In genomic region chr18:72727038-72727690, GRCh38 we compare ENCODE assay signal across 22 cellular contexts.
DNase-seq lines count a peak whose midpoint lies in the region; ATAC-seq and TF ChIP-seq lines count a peak whose summit lies in the region.
"Had no signal": no experiment of that assay in that cellular context is flagged by ENCODE, and none has a peak within 500 bp of the region (broad histone marks: within the 10 kb centered on the region; RNA-seq: fewer than 3 reads in every experiment).

No MANE protein-coding gene starts in this region.

- no peaks in the 10 kb centered on the region for H3K79me2 ChIP-seq in MM.1S (ENCODE audit: low read length)

- H3K4me3 ChIP-seq in RWPE2 (ENCODE audit: severe bottlenecking) (no peak overlapping the region), MM.1S (ENCODE audit: low read length) (no peak overlapping the region)
- H3K4me3 ChIP-seq: psoas muscle, stomach, tibial artery had no signal

- no peak overlapping the region for H3K27ac ChIP-seq in RWPE2 (ENCODE audit: poor library complexity, severe bottlenecking)
- peak overlapping the region; percentile 57 for H3K27ac ChIP-seq in epithelial cell of prostate
- H3K27ac ChIP-seq in MM.1S (ENCODE audit: low read length): no peak overlapping the region
- H3K27ac ChIP-seq: neutrophil, psoas muscle, stomach, tibial artery had no signal

- no peak for TF ChIP-seq CTCF in RWPE2 (IDR thresholded peaks at IDR 0.05; ENCODE audit: poor library complexity, severe bottlenecking)
- TF ChIP-seq CTCF in MM.1S (IDR thresholded peaks at IDR 0.05; ENCODE audit: low read length): no peak

- H3F3A ChIP-seq in MM.1S (ENCODE audit: insufficient read depth, low read length): no peaks in the 10 kb centered on the region

- no peak overlapping the region for H2AFZ ChIP-seq in MM.1S (ENCODE audit: low read length)

- H3K4me1 ChIP-seq in RWPE2 (ENCODE audit: insufficient read depth, poor library complexity, severe bottlenecking) (peaks cover 7% of the 10 kb centered on the region), MM.1S (ENCODE audit: low read length) (no peaks in the 10 kb centered on the region)
- H3K4me1 ChIP-seq: psoas muscle, stomach, tibial artery had no signal

- H3K4me2 ChIP-seq in MM.1S (ENCODE audit: low read depth, low read length): no peak overlapping the region

- H3K36me3 ChIP-seq in RWPE2 (ENCODE audit: low read depth) (no peaks in the 10 kb centered on the region), MM.1S (replicated peaks; ENCODE audit: insufficient read depth, low read length) (no peaks in the 10 kb centered on the region)
- H3K36me3 ChIP-seq: neutrophil, stomach, tibial artery had no signal

- ATAC-seq in RWPE2 (ENCODE audit: low read depth): peak; percentile 59
- ATAC-seq: psoas muscle, WTC11 had no signal

- in situ Hi-C loops in Caki2 (cut with HindIII; ENCODE audit: low pct_unique_long_range_greater_than_20kb, low sequenced_read_pairs): no loop called here

- no peaks in the 10 kb centered on the region for H3K27me3 ChIP-seq in RWPE2 (ENCODE audit: insufficient read depth, poor library complexity, severe bottlenecking)
- H3K27me3 ChIP-seq in MM.1S (replicated peaks; ENCODE audit: insufficient read depth, low read length): no peaks in the 10 kb centered on the region
- H3K27me3 ChIP-seq: neutrophil, stomach, tibial artery had no signal

- H3K9ac ChIP-seq in MM.1S (ENCODE audit: low read length): no peak overlapping the region

- H3K9me3 ChIP-seq in RWPE2 (ENCODE audit: severe bottlenecking): no peaks in the 10 kb centered on the region
- H3K9me3 ChIP-seq in MM.1S (replicated peaks; ENCODE audit: insufficient read depth, low read length): no peaks in the 10 kb centered on the region
- H3K9me3 ChIP-seq: neutrophil, psoas muscle, tibial artery had no signal

- H3K9me2 ChIP-seq in MM.1S (replicated peaks; ENCODE audit: insufficient read depth, low read length): no peaks in the 10 kb centered on the region

- DNase-seq in Caki2 (ENCODE audit: low read depth) (peak; percentile 60), H4 (ENCODE audit: low spot score) (peak; percentile 24), RWPE2 (ENCODE audit: low spot score) (no peak), epithelial cell of prostate (ENCODE audit: low read depth, low spot score) (no peak), KG1 (lab: John Stamatoyannopoulos, UW) (no peak), MM.1S (no peak)
- no peak for DNase-seq in activated CD8-positive, alpha-beta memory T cell treated with anti-CD3 and anti-CD28 coated beads for 24 hours
- DNase-seq: activated CD4-positive, alpha-beta T cell treated with anti-CD3 and anti-CD28 coated beads, Interleukin-2, amount 50 U/mL, for 1 hour; activated naive CD4-positive, alpha-beta T cell treated with anti-CD3 and anti-CD28 coated beads, Interleukin-2, amount 10 ng/mL, durations not matched to agents 7 days and 5 days; caudate nucleus; CD4-positive, alpha-beta T cell; DMS153; GF-D8; KBM-7; mesenchymal stem cell; NCI-H187 treated with DMSO at 0.1 percent for 48 hours; psoas muscle; stimulated activated CD8-positive, alpha-beta memory T cell treated with anti-CD3 and anti-CD28 coated beads, Interleukin-4, amount 100 ng/mL, for 48 hours; stomach; tibial artery had no signal

- H4K20me1 ChIP-seq in MM.1S (ENCODE audit: insufficient read depth, low read length): no peaks in the 10 kb centered on the region

Comparison
In these comparisons a context has a peak if more than half of its experiments do, and no peak if none do; other contexts are left out.
1. DNase-seq: peak in Caki2 (single experiment) and H4 (single experiment); none in RWPE2 (single experiment), epithelial cell of prostate (single experiment), KG1 (single experiment), MM.1S (single experiment) and activated CD8-positive, alpha-beta memory T cell treated with anti-CD3 and anti-CD28 coated beads for 24 hours (single experiment).